In genomic region chr13:59447846-59448620, GRCh38 we compare ENCODE assay signal across 17 cellular contexts.
A peak's percentile ranks its signal among the peaks of the same experiment; 100 is the strongest.
DNase-seq lines count a peak whose midpoint lies in the region; ATAC-seq and TF ChIP-seq lines count a peak whose summit lies in the region.
"Had no signal": no experiment of that assay in that cellular context is flagged by ENCODE, and none has a peak within 500 bp of the region (broad histone marks: within the 10 kb centered on the region; RNA-seq: fewer than 3 reads in every experiment).

No MANE protein-coding gene starts in this region.

- H3K4me1 ChIP-seq in mammary epithelial cell (ENCODE audit: insufficient read depth, low read length): no peaks in the 10 kb centered on the region
- H3K4me1 ChIP-seq in breast epithelium: no peaks in the 10 kb centered on the region
- H3K4me1 ChIP-seq in iPS-18a (ENCODE audit: control insufficient read depth, low read depth, low read length): peaks cover 34% of the 10 kb centered on the region
- H3K4me1 ChIP-seq in spleen: peaks cover 0 to 53% (median 14%) of the 10 kb centered on the region in 6 donors

- H3K79me2 ChIP-seq in mammary epithelial cell (ENCODE audit: insufficient read depth, low read length): no peaks in the 10 kb centered on the region

- in situ Hi-C loops in mammary epithelial cell (cut with MboI; ENCODE audit: low sequenced_read_pairs in 2 of 2): no loop called here

- TF ChIP-seq POLR2A in breast epithelium (IDR thresholded peaks at IDR 0.05) (no peak), spleen (IDR thresholded peaks at IDR 0.05) (no peak)

- no peaks in the 10 kb centered on the region for H3K9me3 ChIP-seq in mammary epithelial cell (replicated peaks; ENCODE audit: insufficient read depth, low read length)
- no peaks in the 10 kb centered on the region for H3K9me3 ChIP-seq in breast epithelium
- H3K9me3 ChIP-seq in iPS-18a (ENCODE audit: control insufficient read depth, low read depth, low read length): no peaks in the 10 kb centered on the region
- no peaks in the 10 kb centered on the region for H3K9me3 ChIP-seq in spleen

- H3K27me3 ChIP-seq in mammary epithelial cell (ENCODE audit: insufficient read depth, low read length) (no peaks in the 10 kb centered on the region), breast epithelium (no peaks in the 10 kb centered on the region), iPS-18a (ENCODE audit: control insufficient read depth, insufficient read depth, low read length) (no peaks in the 10 kb centered on the region), spleen (replicated peaks in 1 of 7) (no peaks in the 10 kb centered on the region)

- no peak overlapping the region for H3K4me2 ChIP-seq in mammary epithelial cell (ENCODE audit: insufficient read depth, low read depth, low read length)

- no peak overlapping the region for H3K9ac ChIP-seq in mammary epithelial cell (ENCODE audit: insufficient read depth, low read length)
- H3K9ac ChIP-seq in iPS-18a (ENCODE audit: low read length): no peak overlapping the region

- CTCF ChIA-PET in mammary epithelial cell (lab: Charles Lee; ENCODE audit: low non-redundant PET): interaction anchor here (0.5 to 0.6 kb wide), 2 partner anchors 56 to 921 kb away, joined by 3 to 5 read pairs; no protein-coding TSS in a partner anchor

- no peaks in the 10 kb centered on the region for H4K20me1 ChIP-seq in mammary epithelial cell (ENCODE audit: insufficient read depth, low read length)

- no peak for ATAC-seq in GM18861 (IDR thresholded peaks at IDR 0.05; ENCODE audit: unreplicated experiment)
- ATAC-seq: activated CD4-positive, CD25-positive, alpha-beta regulatory T cell treated with anti-CD3 and anti-CD28 coated beads, Interleukin-2, amount 50 U/mL, for 24 hours; K562; stimulated activated naive B cell treated with anti-CD40 and anti-IgM and Interleukin-4, amounts not matched to agents 10 μg/mL and 1 μg/mL and 100 μg/mL, for 72 hours had no signal

- H3K4me3 ChIP-seq in mammary epithelial cell (replicated peaks in 1 of 3; ENCODE audit: insufficient read depth in 1 of 3, low read depth in 2 of 3, low read length in 3 of 3) (no peak overlapping the region), breast epithelium (no peak overlapping the region), iPS-18a (ENCODE audit: low read length) (peak overlapping the region; percentile 12), spleen (no peak overlapping the region)
- H3K4me3 ChIP-seq: K562 had no signal

- H3K36me3 ChIP-seq in mammary epithelial cell (ENCODE audit: insufficient read depth, low read length) (no peaks in the 10 kb centered on the region), breast epithelium (no peaks in the 10 kb centered on the region), iPS-18a (ENCODE audit: control insufficient read depth, low read depth, low read length) (no peaks in the 10 kb centered on the region), spleen (no peaks in the 10 kb centered on the region)

- H3K27ac ChIP-seq in mammary epithelial cell (ENCODE audit: insufficient read depth, low read depth, low read length): no peak overlapping the region
- H3K27ac ChIP-seq in breast epithelium: no peak overlapping the region
- H3K27ac ChIP-seq in iPS-18a (ENCODE audit: low read length): peak overlapping the region; percentile 59
- peak overlapping the region in 7 of 8 donors; percentile 22 to 77 (median 58) for H3K27ac ChIP-seq in spleen
- H3K27ac ChIP-seq: 22Rv1 had no signal

- dilution Hi-C loops in mammary epithelial cell (cut with HindIII; ENCODE audit: low sequenced_read_pairs): no loop called here

- intact Hi-C loops in mammary epithelial cell (cut with micrococcal nuclease) (no loop called here), breast epithelium (cut with DNase I; ENCODE audit: low total_unique reads) (no loop called here), spleen (cut with DNase I; ENCODE audit: low total_unique reads) (no loop called here)

- no TSS peak for BruUV-seq in mammary epithelial cell (replicated peaks; lab: Mats Ljungman, UMichigan)

- peak; percentile 17 for DNase-seq in mammary epithelial cell
- DNase-seq in breast epithelium (ENCODE audit: low spot score in 2 of 2): no peak
- peak; percentile 77 for DNase-seq in amniotic epithelial cell (ENCODE audit: low read depth)
- no peak for DNase-seq in spleen
- DNase-seq in NCI-H2107 (lab: John Stamatoyannopoulos, UW): no peak
- no peak for DNase-seq in ecto neural progenitor cell (ENCODE audit: low spot score)
- DNase-seq: activated naive CD4-positive, alpha-beta T cell treated with Interleukin-2 at 50 U/mL for 16 hours; CD4-positive, alpha-beta memory T cell; NCI-H1694 treated with DMSO at 0.1 percent for 48 hours; NCI-H526; nucleus accumbens; stimulated activated naive B cell treated with anti-CD40 and anti-IgM and Interleukin-4, amounts not matched to agents 10 μg/mL and 1 μg/mL and 100 μg/mL, for 72 hours had no signal

- no peak overlapping the region for H2AFZ ChIP-seq in mammary epithelial cell (ENCODE audit: low read depth, low read length)

- WGBS in mammary epithelial cell (ENCODE audit: low coverage, missing lambda C conversion rate): 41% methylated on average over 5 of the region's 6 CpGs
- WGBS in spleen, 5 donors: 78 to 89% (median 86%) methylated on average over 6 of the region's 6 CpGs

- no peak for TF ChIP-seq CTCF in mammary epithelial cell (conservative IDR thresholded peaks at IDR 0.05 in 1 of 2, IDR thresholded peaks at IDR 0.05 in 1 of 2; ENCODE audit: extremely low read depth in 1 of 2, insufficient read depth in 1 of 2, low read depth in 1 of 2, low read length in 2 of 2)
- TF ChIP-seq CTCF in breast epithelium (IDR thresholded peaks at IDR 0.05): no peak
- no peak for TF ChIP-seq CTCF in spleen (IDR thresholded peaks at IDR 0.05 in 8 of 11, conservative IDR thresholded peaks at IDR 0.05 in 3 of 11)

Comparison
In these comparisons a context has a peak if more than half of its experiments do, and no peak if none do; other contexts are left out.
1. DNase-seq: peak in mammary epithelial cell (single experiment) and amniotic epithelial cell (single experiment); none in breast epithelium (0 of 2), spleen (single experiment), NCI-H2107 (single experiment) and ecto neural progenitor cell (single experiment).
2. H3K27ac ChIP-seq: peak in iPS-18a (single experiment) and spleen (7 of 8); none in mammary epithelial cell (single experiment) and breast epithelium (0 of 2).